ENCODE assay signal across 8 cellular contexts in the genomic region with DNA sequence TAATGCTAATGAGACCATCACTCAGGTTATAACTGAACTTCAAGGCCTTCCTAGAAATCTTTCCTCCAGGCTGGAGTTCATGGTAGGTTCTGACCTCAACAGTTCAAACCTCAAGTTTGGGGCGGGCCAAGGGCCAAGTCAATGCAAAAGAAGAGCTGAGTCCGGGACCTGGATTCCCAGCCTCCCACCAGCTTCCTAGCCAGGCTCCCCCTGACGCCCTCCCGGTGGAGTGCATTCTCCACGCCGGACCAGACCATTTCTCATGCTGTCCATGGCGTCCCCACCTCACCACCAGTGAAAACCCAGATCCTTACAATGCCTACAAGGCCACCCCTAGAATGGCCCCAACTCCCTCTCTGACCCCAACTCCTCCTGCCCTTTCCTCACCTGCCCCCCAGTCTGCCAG. TPM values are rescaled to one million over a fixed set of nuclear protein-coding genes. Genes with fewer than 3 reads are reported as not detected.
DNase-seq lines count a peak whose midpoint lies in the region; ATAC-seq and TF ChIP-seq lines count a peak whose summit lies in the region.

No MANE protein-coding gene starts in this region.

- no peaks in the 10 kb centered on the region for H3K36me3 Mint-ChIP-seq in activated naive CD4-positive, alpha-beta T cell treated with anti-CD3 and anti-CD28 coated beads for 36 hours (ENCODE audit: low read depth)
- peaks cover 6 to 10% of the 10 kb centered on the region in 2 donors for H3K36me3 Mint-ChIP-seq in activated naive CD4-positive, alpha-beta T cell treated with anti-CD3 and anti-CD28 coated beads, Interleukin-2, amount 50 U/mL, for 72 hours

- H3K36me3 ChIP-seq in esophagus squamous epithelium, result no peaks in the 10 kb centered on the region
- no peaks in the 10 kb centered on the region for H3K36me3 ChIP-seq in thyroid gland

- peaks cover 18% of the 10 kb centered on the region for H3K4me1 Mint-ChIP-seq in activated naive CD4-positive, alpha-beta T cell treated with anti-CD3 and anti-CD28 coated beads for 36 hours (ENCODE audit: low read depth)

- CTCF ChIA-PET in activated naive CD4-positive, alpha-beta T cell treated with anti-CD3 and anti-CD28 coated beads for 36 hours (lab: Charles Lee), result no interaction called here
- CTCF ChIA-PET in RWPE1 (lab: Yijun Ruan, JAX), result interaction anchor here (0.6 to 1.1 kb wide), 2 partner anchors 20 to 380 kb away, joined by 3 to 4 read pairs; no protein-coding TSS in a partner anchor

- ATAC-seq in activated naive CD4-positive, alpha-beta T cell treated with anti-CD3 and anti-CD28 coated beads, Interleukin-2, amount 50 U/mL, for 72 hours, result no peak
- no peak for ATAC-seq in HG03159 (IDR thresholded peaks at IDR 0.05; ENCODE audit: unreplicated experiment)
- no peak for ATAC-seq in GM19395 (IDR thresholded peaks at IDR 0.05; ENCODE audit: unreplicated experiment)

- H3K4me1 ChIP-seq in esophagus squamous epithelium (peaks cover 18 to 63% (median 34%) of the 10 kb centered on the region in 3 donors), thyroid gland (peaks cover 40 to 42% of the 10 kb centered on the region in 2 donors)

- TF ChIP-seq POLR2A in esophagus squamous epithelium (IDR thresholded peaks at IDR 0.05) (no peak), thyroid gland (IDR thresholded peaks at IDR 0.05) (no peak)

- peaks cover 0 to 9% (median 0%) of the 10 kb centered on the region in 4 donors for H3K27me3 ChIP-seq in esophagus squamous epithelium
- H3K27me3 ChIP-seq in thyroid gland, result no peaks in the 10 kb centered on the region

- no peaks in the 10 kb centered on the region for H3K9me3 Mint-ChIP-seq in activated naive CD4-positive, alpha-beta T cell treated with anti-CD3 and anti-CD28 coated beads for 36 hours
- H3K9me3 Mint-ChIP-seq in activated naive CD4-positive, alpha-beta T cell treated with anti-CD3 and anti-CD28 coated beads, Interleukin-2, amount 50 U/mL, for 72 hours, result no peaks in the 10 kb centered on the region

- DNase-seq in activated naive CD4-positive, alpha-beta T cell treated with anti-CD3 and anti-CD28 coated beads for 36 hours, result no peak
- DNase-seq in activated naive CD4-positive, alpha-beta T cell treated with anti-CD3 and anti-CD28 coated beads, Interleukin-2, amount 50 U/mL, for 72 hours (ENCODE audit: low spot score in 2 of 2), result no peak
- DNase-seq in RWPE1 (ENCODE audit: low spot score), result no peak
- no peak for DNase-seq in esophagus squamous epithelium (lab: John Stamatoyannopoulos, UW)
- no peak for DNase-seq in thyroid gland
- DNase-seq in activated gamma-delta T cell (lab: John Stamatoyannopoulos, UW), result no peak

- no peak overlapping the region for H3K27ac Mint-ChIP-seq in activated naive CD4-positive, alpha-beta T cell treated with anti-CD3 and anti-CD28 coated beads for 36 hours
- no peak overlapping the region for H3K27ac Mint-ChIP-seq in activated naive CD4-positive, alpha-beta T cell treated with anti-CD3 and anti-CD28 coated beads, Interleukin-2, amount 50 U/mL, for 72 hours

- 96 to 97% methylated on average over 6 to 7 of the region's 7 CpGs for WGBS in esophagus squamous epithelium, 2 donors
- WGBS in thyroid gland, 2 donors, result 95 to 96% methylated on average over 7 of the region's 7 CpGs

- intact Hi-C loops in activated naive CD4-positive, alpha-beta T cell treated with anti-CD3 and anti-CD28 coated beads for 36 hours (cut with micrococcal nuclease), result loop anchor here (5.0 kb wide), 1 partner anchor 71 kb away; no protein-coding TSS in a partner anchor
- intact Hi-C loops in esophagus squamous epithelium (cut with DNase I), result no loop called here
- intact Hi-C loops in thyroid gland (cut with DNase I), result no loop called here

- H3K27me3 Mint-ChIP-seq in activated naive CD4-positive, alpha-beta T cell treated with anti-CD3 and anti-CD28 coated beads for 36 hours (ENCODE audit: low read depth), result peaks cover 56% of the 10 kb centered on the region

- H3K4me3 ChIP-seq in esophagus squamous epithelium (peak overlapping the region in 1 of 4 donors; percentile 98), thyroid gland (replicated peaks in 1 of 3) (no peak overlapping the region)

- H3K4me3 Mint-ChIP-seq in activated naive CD4-positive, alpha-beta T cell treated with anti-CD3 and anti-CD28 coated beads for 36 hours, result peak overlapping the region; percentile 34

- H3K9me3 ChIP-seq in esophagus squamous epithelium (no peaks in the 10 kb centered on the region), thyroid gland (no peaks in the 10 kb centered on the region)

- POLR2A ChIA-PET in RWPE1 (lab: Yijun Ruan, JAX; ENCODE audit: low non-redundant PET), result no interaction called here

- H3K27ac ChIP-seq in RWPE1, result peak overlapping the region; percentile 86
- H3K27ac ChIP-seq in esophagus squamous epithelium, result peak overlapping the region; percentile 89 to 96 (median 94)
- peak overlapping the region in 2 of 3 donors; percentile 77 to 90 for H3K27ac ChIP-seq in thyroid gland

- TF ChIP-seq CTCF in RWPE1 (conservative IDR thresholded peaks at IDR 0.05; ENCODE audit: low read depth), result no peak
- no peak for TF ChIP-seq CTCF in esophagus squamous epithelium (IDR thresholded peaks at IDR 0.05)
- TF ChIP-seq CTCF in thyroid gland (IDR thresholded peaks at IDR 0.05), result no peak

RNA-seq across cellular contexts. Expression of a gene that starts 0.8 kb away (rescaled TPM):
- total RNA-seq in activated naive CD4-positive, alpha-beta T cell treated with anti-CD3 and anti-CD28 coated beads for 36 hours, result under 1 TPM; 0.27 to 0.33 TPM
- 1 to 10 TPM in 1 of 2 donors, not detected in 1; 4.2 TPM for total RNA-seq in activated naive CD4-positive, alpha-beta T cell treated with anti-CD3 and anti-CD28 coated beads, Interleukin-2, amount 50 U/mL, for 72 hours
- total RNA-seq in esophagus squamous epithelium, result 100 to 1,000 TPM in 1 of 4 donors, 10 to 100 TPM in 3; 59.5 to 142 (median 79.2) TPM
- 100 to 1,000 TPM in 1 of 4 donors, 10 to 100 TPM in 3; 67.8 to 158 (median 90.7) TPM for total RNA-seq in thyroid gland

Comparison
In these comparisons a context has a peak if more than half of its experiments do, and no peak if none do; other contexts are left out.
1. RNA of a gene that starts 0.8 kb away (total RNA-seq): 67.8 to 158 TPM in thyroid gland and 59.5 to 142 TPM in esophagus squamous epithelium; 4.2 TPM in activated naive CD4-positive, alpha-beta T cell treated with anti-CD3 and anti-CD28 coated beads, Interleukin-2, amount 50 U/mL, for 72 hours and 0.27 to 0.33 TPM in activated naive CD4-positive, alpha-beta T cell treated with anti-CD3 and anti-CD28 coated beads for 36 hours; every median in the first group is over 10 times any median in the second.
2. Peak in every context shown above with its lines, with median percentiles within 50 percentile points of each other: H3K27ac ChIP-seq.